In the genomic region with DNA sequence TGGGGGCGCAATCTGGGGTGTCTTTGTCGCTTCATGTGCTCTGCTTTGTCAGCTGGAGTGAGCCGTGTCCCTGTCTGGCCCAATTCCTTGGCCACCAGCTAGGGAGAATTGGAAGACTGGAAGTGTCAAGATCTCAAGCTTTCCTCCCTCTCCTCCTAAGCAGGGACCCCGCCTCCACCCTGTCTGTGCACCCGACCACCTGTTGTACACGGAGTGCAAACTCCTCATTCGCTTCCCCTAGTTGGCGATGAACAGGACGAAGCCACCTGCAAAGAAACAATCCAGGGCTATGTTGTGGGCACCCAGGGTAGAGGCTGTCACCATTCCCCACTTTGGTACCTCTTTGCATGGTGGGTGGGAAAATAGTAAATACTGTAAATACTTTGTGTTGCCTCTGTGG, we compare ENCODE assay signal across 6 cellular contexts. TPM values are rescaled to one million over a fixed set of nuclear protein-coding genes. Genes with fewer than 3 reads are reported as not detected.
DNase-seq lines count a peak whose midpoint lies in the region; ATAC-seq and TF ChIP-seq lines count a peak whose summit lies in the region.
"Had no signal": no experiment of that assay in that cellular context is flagged by ENCODE, and none has a peak within 500 bp of the region (broad histone marks: within the 10 kb centered on the region; RNA-seq: fewer than 3 reads in every experiment).

No MANE protein-coding gene starts in this region.

- no peak for ATAC-seq in DND-41 (ENCODE audit: insufficient read depth, low read depth)
- ATAC-seq in activated naive CD8-positive, alpha-beta T cell treated with anti-CD3 and anti-CD28 coated beads, Interleukin-2, amount 10 ng/mL, durations not matched to agents 7 days and 5 days (ENCODE audit: low read depth): no peak

- H3K4me3 Mint-ChIP-seq in activated naive CD8-positive, alpha-beta T cell treated with anti-CD3 and anti-CD28 coated beads, Interleukin-2, amount 10 ng/mL, durations not matched to agents 7 days and 5 days: peak overlapping the region; percentile 97

- no peaks in the 10 kb centered on the region for H3K9me3 ChIP-seq in DND-41 (ENCODE audit: insufficient read depth, low read length, severe bottlenecking)

- H3K4me1 Mint-ChIP-seq in activated naive CD8-positive, alpha-beta T cell treated with anti-CD3 and anti-CD28 coated beads, Interleukin-2, amount 10 ng/mL, durations not matched to agents 7 days and 5 days: peaks cover 41% of the 10 kb centered on the region

- POLR2A ChIA-PET in activated naive CD8-positive, alpha-beta T cell treated with anti-CD3 and anti-CD28 coated beads, Interleukin-2, amount 10 ng/mL, durations not matched to agents 7 days and 5 days (lab: Charles Lee): interaction anchor here (1.4 to 5.2 kb wide), 3 partner anchors 10 to 71 kb away, joined by 4 to 54 read pairs (median 39); a partner anchor contains a TSS

- H3K4me2 ChIP-seq in DND-41 (ENCODE audit: insufficient read depth, low read length): peak overlapping the region; percentile 87

- no peak overlapping the region for H2AFZ ChIP-seq in DND-41 (ENCODE audit: low read depth, low read length)

- no peaks in the 10 kb centered on the region for H3K27me3 Mint-ChIP-seq in activated naive CD8-positive, alpha-beta T cell treated with anti-CD3 and anti-CD28 coated beads, Interleukin-2, amount 10 ng/mL, durations not matched to agents 7 days and 5 days

- H3K4me3 ChIP-seq in DND-41 (ENCODE audit: low read depth in 1 of 2, low read length in 2 of 2): peak overlapping the region in 1 of 2 experiments; percentile 67; a peak in 2 of 4 replicates

- no peak overlapping the region for H3K27ac ChIP-seq in DND-41 (ENCODE audit: low read length)

- peaks cover 58% of the 10 kb centered on the region for H3K36me3 ChIP-seq in DND-41 (ENCODE audit: insufficient read depth, low read length)

- DNase-seq in DND-41 (no peak), COLO829 (ENCODE audit: low spot score) (no peak), anterior cingulate cortex (lab: John Stamatoyannopoulos, UW) (no peak)
- DNase-seq in activated naive CD8-positive, alpha-beta T cell treated with anti-CD3 and anti-CD28 coated beads, Interleukin-2, amount 10 ng/mL, durations not matched to agents 7 days and 5 days: no peak
- DNase-seq: NCI-H345 had no signal

- peaks cover 2% of the 10 kb centered on the region for H3K9me3 Mint-ChIP-seq in activated naive CD8-positive, alpha-beta T cell treated with anti-CD3 and anti-CD28 coated beads, Interleukin-2, amount 10 ng/mL, durations not matched to agents 7 days and 5 days

- TF ChIP-seq CTCF in DND-41 (IDR thresholded peaks at IDR 0.05; ENCODE audit: borderline replicate concordance, extremely low read depth, low read length, poor library complexity, severe bottlenecking): no peak

- H3K4me1 ChIP-seq in DND-41 (ENCODE audit: insufficient read depth, low read length): peaks cover 38% of the 10 kb centered on the region

- peaks cover 39% of the 10 kb centered on the region for H3K36me3 Mint-ChIP-seq in activated naive CD8-positive, alpha-beta T cell treated with anti-CD3 and anti-CD28 coated beads, Interleukin-2, amount 10 ng/mL, durations not matched to agents 7 days and 5 days

- peak overlapping the region; percentile 12 for H3K27ac Mint-ChIP-seq in activated naive CD8-positive, alpha-beta T cell treated with anti-CD3 and anti-CD28 coated beads, Interleukin-2, amount 10 ng/mL, durations not matched to agents 7 days and 5 days

- no peaks in the 10 kb centered on the region for H3K27me3 ChIP-seq in DND-41 (ENCODE audit: insufficient read depth, low read length, poor library complexity)

- H3K9ac ChIP-seq in DND-41 (ENCODE audit: low read depth, low read length): no peak overlapping the region

- peaks cover 38% of the 10 kb centered on the region for H3K79me2 ChIP-seq in DND-41 (ENCODE audit: insufficient read depth, low read length)

- H4K20me1 ChIP-seq in DND-41 (ENCODE audit: insufficient read depth, low read length): peaks cover 15% of the 10 kb centered on the region; the same call in 1 of the 2 replicates

RNA-seq across cellular contexts. Expression of a gene that starts 1.7 kb away (rescaled TPM):
- total RNA-seq in activated naive CD8-positive, alpha-beta T cell treated with anti-CD3 and anti-CD28 coated beads, Interleukin-2, amount 10 ng/mL, durations not matched to agents 7 days and 5 days: under 1 TPM; 0.20 to 0.39 TPM

RNA-seq across cellular contexts. Expression of a gene that starts 1.8 kb away (rescaled TPM):
- 100 to 1,000 TPM; 126 to 127 TPM for total RNA-seq in activated naive CD8-positive, alpha-beta T cell treated with anti-CD3 and anti-CD28 coated beads, Interleukin-2, amount 10 ng/mL, durations not matched to agents 7 days and 5 days

RNA-seq across cellular contexts. Expression of a gene that starts 2.0 kb away (rescaled TPM):
- 10 to 100 TPM; 46.6 to 47.4 TPM for total RNA-seq in activated naive CD8-positive, alpha-beta T cell treated with anti-CD3 and anti-CD28 coated beads, Interleukin-2, amount 10 ng/mL, durations not matched to agents 7 days and 5 days

RNA-seq across cellular contexts. Expression of a gene that starts 13.5 kb away (rescaled TPM):
- total RNA-seq in activated naive CD8-positive, alpha-beta T cell treated with anti-CD3 and anti-CD28 coated beads, Interleukin-2, amount 10 ng/mL, durations not matched to agents 7 days and 5 days: under 1 TPM; 0.69 to 0.88 TPM
- total RNA-seq: ureter had no signal

RNA-seq across cellular contexts. Expression of a gene that starts 20.2 kb away (rescaled TPM):
- 10 to 100 TPM; 35.9 to 40.1 TPM for total RNA-seq in activated naive CD8-positive, alpha-beta T cell treated with anti-CD3 and anti-CD28 coated beads, Interleukin-2, amount 10 ng/mL, durations not matched to agents 7 days and 5 days
